ENCODE assay signal across 33 cellular contexts in the genomic region with DNA sequence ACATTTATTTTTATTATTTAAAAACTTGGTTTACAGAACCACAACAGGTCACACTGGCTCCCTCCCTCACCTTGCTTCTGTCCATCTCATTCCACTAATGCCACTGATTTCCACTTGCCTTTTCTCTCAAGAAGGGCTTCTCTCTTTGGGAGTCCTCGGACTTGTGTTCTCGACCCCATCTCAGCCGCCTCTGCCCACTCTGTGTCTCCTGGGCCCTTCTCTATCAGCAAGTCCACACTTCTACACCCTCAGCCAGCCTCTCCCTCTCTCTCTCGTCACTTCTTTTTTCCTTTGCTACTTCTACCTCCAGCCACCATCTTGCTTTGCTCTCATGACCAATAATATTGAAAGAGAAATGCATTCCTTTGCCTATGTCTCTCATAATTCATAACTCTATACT.
DNase-seq lines count a peak whose midpoint lies in the region; FAIRE-seq and TF ChIP-seq lines count a peak whose summit lies in the region.
"Had no signal": no experiment of that assay in that cellular context is flagged by ENCODE, and none has a peak within 500 bp of the region (broad histone marks: within the 10 kb centered on the region; RNA-seq: fewer than 3 reads in every experiment).

No MANE protein-coding gene starts in this region.

- no peak overlapping the region for H3K4me3 Mint-ChIP-seq in progenitor cell of endocrine pancreas (ENCODE audit: low read depth)
- H3K4me3 Mint-ChIP-seq: B cell; CD14-positive monocyte; CD4-positive, alpha-beta memory T cell; CD4-positive, alpha-beta T cell; CD4-positive, CD25-positive, alpha-beta regulatory T cell; CD8-positive, alpha-beta memory T cell; CD8-positive, alpha-beta T cell had no signal

- H3K27me3 ChIP-seq in small intestine (ENCODE audit: control insufficient read depth in 2 of 2, insufficient read depth in 2 of 2, low read length in 2 of 2) = no peaks in the 10 kb centered on the region
- H3K27me3 ChIP-seq: BE2C; BLaER1; BLaER1 treated with 17β-estradiol and CSF1 and Interleukin-3, amounts not matched to agents 10 nM and 100 nM had no signal

- 79 to 84% (median 82%) methylated on average over 4 of the region's 4 CpGs for WGBS in small intestine, 3 donors

- H3K36me3 ChIP-seq in small intestine (ENCODE audit: control insufficient read depth in 2 of 2, insufficient read depth in 2 of 2, low read length in 2 of 2) = no peaks in the 10 kb centered on the region
- H3K36me3 ChIP-seq: BE2C; BLaER1; BLaER1 treated with 17β-estradiol and CSF1 and Interleukin-3, amounts not matched to agents 10 nM and 100 nM had no signal

- H3K9me3 Mint-ChIP-seq in progenitor cell of endocrine pancreas (ENCODE audit: low read depth) = no peaks in the 10 kb centered on the region
- H3K9me3 Mint-ChIP-seq: CD4-positive, alpha-beta memory T cell; CD4-positive, alpha-beta T cell; CD8-positive, alpha-beta memory T cell; CD8-positive, alpha-beta T cell had no signal

- H3K27ac ChIP-seq in small intestine (ENCODE audit: low read depth in 1 of 2, low read length in 1 of 2) = no peak overlapping the region
- H3K27ac ChIP-seq: 22Rv1; A549; BLaER1; BLaER1 treated with 17β-estradiol and CSF1 and Interleukin-3, amounts not matched to agents 10 nM and 100 nM; C4-2B had no signal

- no peak for FAIRE-seq in small intestine (lab: Jason Lieb, UNC)
- FAIRE-seq: A204.1, A549, D721Med had no signal

- H3K4me1 Mint-ChIP-seq in progenitor cell of endocrine pancreas (ENCODE audit: low read depth) = peaks cover 2% of the 10 kb centered on the region
- H3K4me1 Mint-ChIP-seq: B cell; CD14-positive monocyte; CD4-positive, alpha-beta memory T cell; CD4-positive, CD25-positive, alpha-beta regulatory T cell; CD8-positive, alpha-beta memory T cell had no signal

- H3K27ac Mint-ChIP-seq in progenitor cell of endocrine pancreas = peak overlapping the region; percentile 4
- H3K27ac Mint-ChIP-seq: B cell; CD14-positive monocyte; CD4-positive, alpha-beta memory T cell; CD4-positive, alpha-beta T cell; CD4-positive, CD25-positive, alpha-beta regulatory T cell; CD8-positive, alpha-beta T cell had no signal

- no peaks in the 10 kb centered on the region for H3K4me1 ChIP-seq in small intestine (ENCODE audit: control insufficient read depth in 2 of 2, insufficient read depth in 1 of 2, low read depth in 1 of 2, low read length in 1 of 2)
- H3K4me1 ChIP-seq: A549; BE2C; BLaER1; BLaER1 treated with 17β-estradiol and CSF1 and Interleukin-3, amounts not matched to agents 10 nM and 100 nM; Caco-2 had no signal

- H3K9me3 ChIP-seq in small intestine (ENCODE audit: control insufficient read depth, low read depth) = no peaks in the 10 kb centered on the region
- H3K9me3 ChIP-seq: A549; BE2C; BLaER1; BLaER1 treated with 17β-estradiol and CSF1 and Interleukin-3, amounts not matched to agents 10 nM and 100 nM; Caco-2 had no signal

- no peak overlapping the region for H3K4me3 ChIP-seq in small intestine (ENCODE audit: low read depth in 1 of 2, low read length in 2 of 2)
- H3K4me3 ChIP-seq: A549; BLaER1; BLaER1 treated with 17β-estradiol and CSF1 and Interleukin-3, amounts not matched to agents 10 nM and 100 nM had no signal

- peaks cover 6% of the 10 kb centered on the region for H3K27me3 Mint-ChIP-seq in progenitor cell of endocrine pancreas
- H3K27me3 Mint-ChIP-seq: CD4-positive, CD25-positive, alpha-beta regulatory T cell had no signal

- no peak for TF ChIP-seq CTCF in progenitor cell of endocrine pancreas (IDR thresholded peaks at IDR 0.05; ENCODE audit: unreplicated experiment)

- DNase-seq in mesenteric fat pad (ENCODE audit: low spot score) = peak; percentile 57
- no peak for DNase-seq in progenitor cell of endocrine pancreas (ENCODE audit: low spot score, unreplicated experiment)
- DNase-seq in activated naive CD4-positive, alpha-beta T cell (lab: John Stamatoyannopoulos, UW) = no peak
- DNase-seq in small intestine = no peak
- DNase-seq: 8988T; ACHN; AML-193; BE2C; C1 segment of cervical spinal cord; Caco-2; Calu3; CD4-positive, alpha-beta memory T cell; CD4-positive, alpha-beta T cell; CD4-positive, CD25-positive, alpha-beta regulatory T cell; CD8-positive, alpha-beta memory T cell; CD8-positive, alpha-beta T cell; COR-L47; DMS 273 treated with DMSO at 0.1 percent for 48 hours; DMS153; DMS53; DMS79; DMS79 treated with DMSO at 0.1 percent for 48 hours; DND-41; EL had no signal

- no peaks in the 10 kb centered on the region for H3K36me3 Mint-ChIP-seq in progenitor cell of endocrine pancreas (ENCODE audit: insufficient read depth)
- H3K36me3 Mint-ChIP-seq: CD14-positive monocyte; CD4-positive, alpha-beta memory T cell; CD4-positive, CD25-positive, alpha-beta regulatory T cell; CD8-positive, alpha-beta memory T cell; CD8-positive, alpha-beta T cell had no signal
